10 cellular contexts compared by ENCODE assay signal in genomic region chr10:106734220-106734619, GRCh38.
"Had no signal": no experiment of that assay in that cellular context is flagged by ENCODE, and none has a peak within 500 bp of the region (broad histone marks: within the 10 kb centered on the region; RNA-seq: fewer than 3 reads in every experiment).

No MANE protein-coding gene starts in this region.

- DNase-seq: H9, HCEC 1CT, IMR-90, Karpas-422, KG1 had no signal

- ATAC-seq: GM23338, K562 had no signal

- H3K4me3 ChIP-seq: GM23338, K562 had no signal

- H2AFZ ChIP-seq: GM23338 had no signal

- FAIRE-seq: H1, H54, HTR-8/SVneo, K562 had no signal

- H3K4me2 ChIP-seq: GM23338 had no signal
